ENCODE assay signal across 25 cellular contexts in the genomic region with DNA sequence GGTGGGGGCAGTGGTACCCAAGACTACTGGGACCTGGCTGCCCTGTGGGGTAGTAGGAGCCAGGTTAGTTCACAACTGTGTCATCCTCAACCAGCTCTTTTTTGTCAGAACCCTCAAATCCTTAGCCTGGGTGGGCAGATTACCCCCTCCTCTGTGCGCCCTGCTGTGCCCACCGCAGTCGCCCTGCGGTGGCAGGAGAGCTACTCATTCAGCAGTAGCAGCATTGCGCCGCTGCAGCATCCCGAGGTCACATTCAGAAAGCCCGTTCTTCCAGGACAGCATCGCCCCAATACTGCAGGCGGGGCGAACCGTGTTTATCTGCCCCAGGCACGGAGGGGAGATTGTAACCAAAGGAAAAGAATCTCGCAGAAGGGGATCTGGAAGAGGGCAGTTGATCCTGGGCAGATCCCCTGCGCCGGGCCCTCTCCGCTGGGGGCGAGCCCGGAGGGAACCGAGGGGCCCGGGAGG. TPM values are rescaled to one million over a fixed set of nuclear protein-coding genes. Genes with fewer than 3 reads are reported as not detected.
A peak's percentile ranks its signal among the peaks of the same experiment; 100 is the strongest.
DNase-seq lines count a peak whose midpoint lies in the region; ATAC-seq and TF ChIP-seq lines count a peak whose summit lies in the region.
"Had no signal": no experiment of that assay in that cellular context is flagged by ENCODE, and none has a peak within 500 bp of the region (broad histone marks: within the 10 kb centered on the region; RNA-seq: fewer than 3 reads in every experiment).

No MANE protein-coding gene starts in this region.

- H3K9me3 Mint-ChIP-seq in endodermal cell = no peaks in the 10 kb centered on the region
- no peaks in the 10 kb centered on the region for H3K9me3 Mint-ChIP-seq in activated naive CD4-positive, alpha-beta T cell treated with anti-CD3 and anti-CD28 coated beads, Interleukin-2, amount 50 U/mL, for 72 hours
- H3K9me3 Mint-ChIP-seq: central memory CD8-positive, alpha-beta T cell had no signal

- no peaks in the 10 kb centered on the region for H3K36me3 ChIP-seq in HUES48 (ENCODE audit: control insufficient read depth, insufficient read depth, low read length)
- no peaks in the 10 kb centered on the region for H3K36me3 ChIP-seq in endodermal cell (ENCODE audit: control insufficient read depth, insufficient read depth, low read length)
- no peaks in the 10 kb centered on the region for H3K36me3 ChIP-seq in kidney epithelial cell (ENCODE audit: control insufficient read depth, insufficient read depth, low read length)
- H3K36me3 ChIP-seq: tibial nerve had no signal

- H3K27me3 ChIP-seq in HUES48 (ENCODE audit: control insufficient read depth, insufficient read depth, low read length) (peaks cover 100% of the 10 kb centered on the region), endodermal cell (ENCODE audit: control insufficient read depth, insufficient read depth, low read length, poor library complexity, severe bottlenecking) (peaks cover 100% of the 10 kb centered on the region), kidney epithelial cell (ENCODE audit: control insufficient read depth, insufficient read depth, low read length) (peaks cover 43% of the 10 kb centered on the region)

- H3K4me1 Mint-ChIP-seq in endodermal cell = peaks cover 20% of the 10 kb centered on the region

- H3K9ac ChIP-seq in HUES48 (ENCODE audit: low read depth, low read length) (no peak overlapping the region), endodermal cell (ENCODE audit: extremely low read depth, low read length, poor library complexity, severe bottlenecking) (no peak overlapping the region)

- H3K27ac ChIP-seq in HUES48 (ENCODE audit: low read depth, low read length) (no peak overlapping the region), endodermal cell (ENCODE audit: low read depth, low read length) (no peak overlapping the region)
- H3K27ac ChIP-seq: tibial nerve had no signal

- TF ChIP-seq CTCF in endodermal cell (conservative IDR thresholded peaks at IDR 0.05) (no peak), kidney epithelial cell (IDR thresholded peaks at IDR 0.05; ENCODE audit: insufficient read depth, low read length, poor library complexity, severe bottlenecking) (peak; percentile 13)

- WGBS in endodermal cell (ENCODE audit: insufficient coverage in 1 of 2, insufficient read length in 1 of 2), 2 experiments = 0 to 2% methylated on average over 13 to 21 of the region's 21 CpGs

- H3K9me3 ChIP-seq in HUES48 (ENCODE audit: control insufficient read depth, insufficient read depth, low read length) = no peaks in the 10 kb centered on the region
- H3K9me3 ChIP-seq in endodermal cell (ENCODE audit: control insufficient read depth, low read length) = no peaks in the 10 kb centered on the region
- H3K9me3 ChIP-seq: tibial nerve had no signal

- H3K4me1 ChIP-seq in HUES48 (ENCODE audit: control insufficient read depth, insufficient read depth, low read length) = peaks cover 43% of the 10 kb centered on the region
- peaks cover 9% of the 10 kb centered on the region for H3K4me1 ChIP-seq in endodermal cell (ENCODE audit: control insufficient read depth, insufficient read depth, low read length)

- peaks cover 100% of the 10 kb centered on the region for H3K27me3 Mint-ChIP-seq in endodermal cell (ENCODE audit: insufficient read depth)

- DNase-seq in endodermal cell (peak; percentile 56), kidney epithelial cell (ENCODE audit: low read depth) (no peak), retina (peak; percentile 33), NCI-H1436 treated with DMSO at 0.1 percent for 48 hours (lab: John Stamatoyannopoulos, UW) (no peak), NCI-H2196 (lab: John Stamatoyannopoulos, UW; ENCODE audit: unreplicated experiment) (no peak)
- DNase-seq in activated naive CD4-positive, alpha-beta T cell treated with anti-CD3 and anti-CD28 coated beads, Interleukin-2, amount 50 U/mL, for 72 hours (ENCODE audit: low spot score in 2 of 2) = no peak
- DNase-seq: activated gamma-delta T cell treated with Interleukin-2 at 50 U/mL for 16 hours; CD4-positive, alpha-beta memory T cell; effector CD8-positive, alpha-beta T cell; GF-D8; mammary epithelial cell; NCI-H2227 treated with DMSO at 0.1 percent for 48 hours; PC-3; SHP77 treated with DMSO at 0.1 percent for 48 hours; stimulated activated CD4-positive, alpha-beta T cell treated with anti-CD3 and anti-CD28 coated beads, Interleukin-2, amount 100 ng/mL, for 24 hours; stimulated activated naive CD4-positive, alpha-beta T cell; T-cell had no signal

- H3K36me3 Mint-ChIP-seq in endodermal cell (ENCODE audit: low read depth) = no peaks in the 10 kb centered on the region
- peaks cover 11 to 28% of the 10 kb centered on the region in 2 donors for H3K36me3 Mint-ChIP-seq in activated naive CD4-positive, alpha-beta T cell treated with anti-CD3 and anti-CD28 coated beads, Interleukin-2, amount 50 U/mL, for 72 hours
- H3K36me3 Mint-ChIP-seq: CD4-positive, alpha-beta memory T cell; T-cell had no signal

- no peak for ATAC-seq in activated naive CD4-positive, alpha-beta T cell treated with anti-CD3 and anti-CD28 coated beads, Interleukin-2, amount 50 U/mL, for 72 hours
- ATAC-seq in GM19023 (IDR thresholded peaks at IDR 0.05; ENCODE audit: unreplicated experiment) = no peak
- ATAC-seq: K562, PC-3, T-cell had no signal

- no peak overlapping the region for H3K27ac Mint-ChIP-seq in endodermal cell
- H3K27ac Mint-ChIP-seq in activated naive CD4-positive, alpha-beta T cell treated with anti-CD3 and anti-CD28 coated beads, Interleukin-2, amount 50 U/mL, for 72 hours = no peak overlapping the region
- H3K27ac Mint-ChIP-seq: CD4-positive, alpha-beta memory T cell; progenitor cell of endocrine pancreas; T-cell had no signal

- no peak overlapping the region for H3K4me3 Mint-ChIP-seq in endodermal cell
- H3K4me3 Mint-ChIP-seq: CD4-positive, alpha-beta memory T cell; central memory CD8-positive, alpha-beta T cell; T-cell had no signal

- H3K4me3 ChIP-seq in HUES48 (ENCODE audit: low read depth, low read length) (peak overlapping the region; percentile 36; the same call in 1 of the 2 replicates), endodermal cell (ENCODE audit: low read length) (no peak overlapping the region), kidney epithelial cell (ENCODE audit: low read depth, low read length) (peak overlapping the region; percentile 16)
- H3K4me3 ChIP-seq: K562, tibial nerve had no signal

RNA-seq across cellular contexts. Expression of gene POU3F3, which starts 13.0 kb away (rescaled TPM):
- total RNA-seq in endodermal cell (not detected), kidney epithelial cell (18.2 and 19.0 TPM in 2 replicates)
- 39.3 TPM for polyA plus RNA-seq in endodermal cell (2013, experiment 1 of 2)
- polyA plus RNA-seq in endodermal cell (2013, experiment 2 of 2) = 35.9 TPM
- not detected for total RNA-seq in activated naive CD4-positive, alpha-beta T cell treated with anti-CD3 and anti-CD28 coated beads, Interleukin-2, amount 50 U/mL, for 72 hours
- total RNA-seq: CD4-positive, alpha-beta memory T cell; fibroblast of lung; K562; mammary epithelial cell; PC-3; progenitor cell of endocrine pancreas; T-cell; tibial nerve had no signal
- polyA plus RNA-seq: CD4-positive, alpha-beta memory T cell; K562; keratinocyte; mammary epithelial cell had no signal

Comparison
In these comparisons a context has a peak if more than half of its experiments do, and no peak if none do; other contexts are left out.
1. DNase-seq: peak in endodermal cell (single experiment) and retina (single experiment); none in kidney epithelial cell (single experiment), activated naive CD4-positive, alpha-beta T cell treated with anti-CD3 and anti-CD28 coated beads, Interleukin-2, amount 50 U/mL, for 72 hours (0 of 2), NCI-H1436 treated with DMSO at 0.1 percent for 48 hours (single experiment) and NCI-H2196 (single experiment).
2. RNA of gene POU3F3, which starts 13.0 kb away (total RNA-seq): 18.2 to 19.0 TPM in kidney epithelial cell; not detected in activated naive CD4-positive, alpha-beta T cell treated with anti-CD3 and anti-CD28 coated beads, Interleukin-2, amount 50 U/mL, for 72 hours and not detected in endodermal cell; every median in the first group is over 10 times any median in the second.